ENCODE assay signal across 10 cellular contexts in genomic region chr12:108702534-108702933, GRCh38. TPM values are rescaled to one million over a fixed set of nuclear protein-coding genes. Genes with fewer than 3 reads are reported as not detected.
A peak's percentile ranks its signal among the peaks of the same experiment; 100 is the strongest.
DNase-seq lines count a peak whose midpoint lies in the region; ATAC-seq, FAIRE-seq and TF ChIP-seq lines count a peak whose summit lies in the region.
"Had no signal": no experiment of that assay in that cellular context is flagged by ENCODE, and none has a peak within 500 bp of the region (broad histone marks: within the 10 kb centered on the region; RNA-seq: fewer than 3 reads in every experiment).

No MANE protein-coding gene starts in this region.

- TF ChIP-seq CTCF in D721Med (IDR thresholded peaks at IDR 0.05; ENCODE audit: insufficient read depth, missing control alignments) (no peak), RWPE2 (IDR thresholded peaks at IDR 0.05; ENCODE audit: poor library complexity, severe bottlenecking) (no peak), left ventricle myocardium inferior (IDR thresholded peaks at IDR 0.05; ENCODE audit: borderline replicate concordance) (no peak)

- peak; percentile 29 for FAIRE-seq in D721Med (lab: Jason Lieb, UNC)
- FAIRE-seq: TTC549 had no signal

- DNase-seq in D721Med (ENCODE audit: insufficient read length, low spot score) (no peak), RWPE2 (ENCODE audit: low spot score) (no peak), left ventricle myocardium inferior (no peak), GOT3 (lab: John Stamatoyannopoulos, UW) (no peak), occipital lobe (lab: John Stamatoyannopoulos, UW) (no peak)
- DNase-seq: KG1 had no signal

- peak overlapping the region; percentile 99 for H3K27ac ChIP-seq in RWPE2 (ENCODE audit: poor library complexity, severe bottlenecking)
- peak overlapping the region; percentile 74 for H3K27ac ChIP-seq in left ventricle myocardium inferior (replicated peaks)

- H3K36me3 ChIP-seq in RWPE2 (ENCODE audit: low read depth) (peaks cover 36% of the 10 kb centered on the region), left ventricle myocardium inferior (peaks cover 22% of the 10 kb centered on the region), skeletal muscle satellite cell (ENCODE audit: insufficient read depth, low read length) (peaks cover 76% of the 10 kb centered on the region)

- peak overlapping the region; percentile 49 for H3K9ac ChIP-seq in skeletal muscle satellite cell (ENCODE audit: low read depth, low read length)

- H3K9me3 ChIP-seq in RWPE2 (ENCODE audit: severe bottlenecking) (no peaks in the 10 kb centered on the region), left ventricle myocardium inferior (replicated peaks) (no peaks in the 10 kb centered on the region), skeletal muscle satellite cell (replicated peaks; ENCODE audit: low read length) (no peaks in the 10 kb centered on the region)

- H3K4me3 ChIP-seq in RWPE2 (ENCODE audit: severe bottlenecking) (no peak overlapping the region), left ventricle myocardium inferior (peak overlapping the region; percentile 14), skeletal muscle satellite cell (ENCODE audit: low read length) (no peak overlapping the region)

- intact Hi-C loops in left ventricle myocardium inferior (cut with micrococcal nuclease): no loop called here

- H3K4me2 ChIP-seq in skeletal muscle satellite cell (ENCODE audit: low read length): peak overlapping the region; percentile 63

- H3K27me3 ChIP-seq in RWPE2 (ENCODE audit: insufficient read depth, poor library complexity, severe bottlenecking) (no peaks in the 10 kb centered on the region), left ventricle myocardium inferior (ENCODE audit: low read depth) (no peaks in the 10 kb centered on the region), skeletal muscle satellite cell (ENCODE audit: control insufficient read depth, insufficient read depth, low read length) (no peaks in the 10 kb centered on the region)

- peaks cover 41% of the 10 kb centered on the region for H3K4me1 ChIP-seq in RWPE2 (ENCODE audit: insufficient read depth, poor library complexity, severe bottlenecking)
- peaks cover 92% of the 10 kb centered on the region for H3K4me1 ChIP-seq in left ventricle myocardium inferior
- H3K4me1 ChIP-seq in skeletal muscle satellite cell (ENCODE audit: control insufficient read depth, insufficient read depth, low read length): peaks cover 48% of the 10 kb centered on the region

- ATAC-seq in RWPE2 (ENCODE audit: low read depth) (no peak; the same call in 2 of the 3 replicates), HG02870 (IDR thresholded peaks at IDR 0.05; ENCODE audit: unreplicated experiment) (no peak), GM21381 (IDR thresholded peaks at IDR 0.05; ENCODE audit: unreplicated experiment) (no peak)

RNA-seq across cellular contexts. Expression of gene CORO1C, which starts 28.8 kb away (rescaled TPM):
- total RNA-seq in left ventricle myocardium inferior: 59.6 TPM
- 282 and 318 TPM in 2 replicates for total RNA-seq in skeletal muscle satellite cell (2012; rRNA removed)
- total RNA-seq in occipital lobe: 166 TPM
